15 cellular contexts compared by ENCODE assay signal in genomic region chr16:85307552-85308364, GRCh38.
DNase-seq lines count a peak whose midpoint lies in the region; ATAC-seq and TF ChIP-seq lines count a peak whose summit lies in the region.
"Had no signal": no experiment of that assay in that cellular context is flagged by ENCODE, and none has a peak within 500 bp of the region (broad histone marks: within the 10 kb centered on the region; RNA-seq: fewer than 3 reads in every experiment).

No MANE protein-coding gene starts in this region.

- no peak for TF ChIP-seq RAD21 in neural cell (conservative IDR thresholded peaks at IDR 0.05)

- TF ChIP-seq CTCF in Loucy (conservative IDR thresholded peaks at IDR 0.05; ENCODE audit: low read length) (no peak), dorsolateral prefrontal cortex (IDR thresholded peaks at IDR 0.05 in 54 of 56, conservative IDR thresholded peaks at IDR 0.05 in 2 of 56; ENCODE audit: low read depth in 1 of 56, partially characterized antibody in 56 of 56) (no peak), neural cell (IDR thresholded peaks at IDR 0.05; ENCODE audit: poor library complexity, severe bottlenecking) (no peak), osteocyte (IDR thresholded peaks at IDR 0.05) (no peak)

- H3K27me3 Mint-ChIP-seq in CD4-positive, CD25-positive, alpha-beta regulatory T cell, result peaks cover 5% of the 10 kb centered on the region
- H3K27me3 Mint-ChIP-seq in osteocyte (ENCODE audit: unreplicated experiment), result no peaks in the 10 kb centered on the region

- peaks cover 11 to 83% (median 22%) of the 10 kb centered on the region in 4 donors for H3K4me1 Mint-ChIP-seq in CD4-positive, CD25-positive, alpha-beta regulatory T cell
- peaks cover 31% of the 10 kb centered on the region for H3K4me1 Mint-ChIP-seq in osteocyte (ENCODE audit: unreplicated experiment)

- peak overlapping the region in 3 of 4 donors; percentile 15 to 69 (median 64) for H3K4me3 Mint-ChIP-seq in CD4-positive, CD25-positive, alpha-beta regulatory T cell
- H3K4me3 Mint-ChIP-seq in osteocyte (ENCODE audit: unreplicated experiment), result no peak overlapping the region

- peak overlapping the region; percentile 76 for H3K9ac ChIP-seq in Loucy (ENCODE audit: low read depth, low read length, poor library complexity, severe bottlenecking)
- no peak overlapping the region for H3K9ac ChIP-seq in neural cell (ENCODE audit: low read length)

- H3K27me3 ChIP-seq in CD4-positive, CD25-positive, alpha-beta regulatory T cell (ENCODE audit: control insufficient read depth, insufficient read depth, low read length), result no peaks in the 10 kb centered on the region
- H3K27me3 ChIP-seq in Loucy (ENCODE audit: insufficient read depth, low read length, poor library complexity, severe bottlenecking) (no peaks in the 10 kb centered on the region), dorsolateral prefrontal cortex (peaks cover 0 to 3% (median 0%) of the 10 kb centered on the region in 45 donors), neural cell (ENCODE audit: insufficient read depth, low read depth, low read length) (no peaks in the 10 kb centered on the region)
- H3K27me3 ChIP-seq: ovary had no signal

- intact Hi-C loops in dorsolateral prefrontal cortex (cut with DNase I), result no loop called here

- no peak for TF ChIP-seq EP300 in neural cell (conservative IDR thresholded peaks at IDR 0.05; ENCODE audit: poor library complexity, severe bottlenecking)

- ATAC-seq in CD4-positive, CD25-positive, alpha-beta regulatory T cell (ENCODE audit: low read depth in 2 of 2), result no peak
- no peak for ATAC-seq in GM18498 (IDR thresholded peaks at IDR 0.05; ENCODE audit: unreplicated experiment)
- ATAC-seq: HCT116 had no signal

- no peaks in the 10 kb centered on the region for H3K36me3 Mint-ChIP-seq in CD4-positive, CD25-positive, alpha-beta regulatory T cell
- H3K36me3 Mint-ChIP-seq in osteocyte (ENCODE audit: unreplicated experiment), result no peaks in the 10 kb centered on the region

- H3F3A ChIP-seq in Loucy (ENCODE audit: low read depth) (peaks cover 12% of the 10 kb centered on the region; the same call in 1 of the 2 replicates), neural cell (ENCODE audit: insufficient read depth, low read length, poor library complexity, severe bottlenecking) (no peaks in the 10 kb centered on the region)

- no peaks in the 10 kb centered on the region for H3K9me3 Mint-ChIP-seq in CD4-positive, CD25-positive, alpha-beta regulatory T cell
- no peaks in the 10 kb centered on the region for H3K9me3 Mint-ChIP-seq in osteocyte (ENCODE audit: unreplicated experiment)

- peak overlapping the region; percentile 69 for H3K27ac ChIP-seq in CD4-positive, CD25-positive, alpha-beta regulatory T cell (ENCODE audit: insufficient read depth, low read length, poor library complexity, severe bottlenecking)
- H3K27ac ChIP-seq in dorsolateral prefrontal cortex, result peak overlapping the region in 46 of 59 donors; percentile 3 to 99 (median 94)
- H3K27ac ChIP-seq in neural cell (ENCODE audit: low read length), result peak overlapping the region; percentile 75
- H3K27ac ChIP-seq: ovary had no signal

- H3K79me2 ChIP-seq in Loucy (ENCODE audit: insufficient read depth, low read length) (no peaks in the 10 kb centered on the region), neural cell (replicated peaks; ENCODE audit: insufficient read depth, low read length) (no peaks in the 10 kb centered on the region)

- no peak overlapping the region for H3K4me3 ChIP-seq in CD4-positive, CD25-positive, alpha-beta regulatory T cell (ENCODE audit: low read depth, low read length)
- H3K4me3 ChIP-seq in Loucy (ENCODE audit: low read length, poor library complexity, severe bottlenecking) (no peak overlapping the region), dorsolateral prefrontal cortex (no peak overlapping the region), neural cell (ENCODE audit: low read length) (no peak overlapping the region)
- H3K4me3 ChIP-seq: ovary had no signal

- H3K9me3 ChIP-seq in CD4-positive, CD25-positive, alpha-beta regulatory T cell (ENCODE audit: control insufficient read depth in 2 of 2, low read length in 2 of 2), result no peaks in the 10 kb centered on the region
- H3K9me3 ChIP-seq in Loucy (ENCODE audit: insufficient read depth, low read depth, low read length), result no peaks in the 10 kb centered on the region
- no peaks in the 10 kb centered on the region for H3K9me3 ChIP-seq in neural cell (ENCODE audit: low read length)
- H3K9me3 ChIP-seq: ovary, spleen had no signal

- H3K27ac Mint-ChIP-seq in CD4-positive, CD25-positive, alpha-beta regulatory T cell, result peak overlapping the region; percentile 85 to 90 (median 90)
- H3K27ac Mint-ChIP-seq in osteocyte (ENCODE audit: unreplicated experiment), result no peak overlapping the region

- no peaks in the 10 kb centered on the region for H3K36me3 ChIP-seq in CD4-positive, CD25-positive, alpha-beta regulatory T cell (ENCODE audit: control insufficient read depth, insufficient read depth, low read length)
- H3K36me3 ChIP-seq in Loucy (ENCODE audit: insufficient read depth, low read length), result no peaks in the 10 kb centered on the region
- no peaks in the 10 kb centered on the region for H3K36me3 ChIP-seq in neural cell (ENCODE audit: insufficient read depth, low read length)
- H3K36me3 ChIP-seq: ovary, spleen had no signal

- H2AFZ ChIP-seq in Loucy (ENCODE audit: low read length) (no peak overlapping the region), neural cell (ENCODE audit: low read depth, low read length) (no peak overlapping the region)

- no peak for DNase-seq in CD4-positive, CD25-positive, alpha-beta regulatory T cell
- DNase-seq in dorsolateral prefrontal cortex, result no peak
- no peak for DNase-seq in ACHN
- no peak for DNase-seq in osteocyte (ENCODE audit: extremely low spot score, unreplicated experiment)
- DNase-seq: activated CD4-positive, alpha-beta T cell treated with anti-CD3 and anti-CD28 coated beads, Interleukin-2, amount 50 U/mL, for 48 hours; activated gamma-delta T cell treated with Interleukin-2 at 50 U/mL for 16 hours; midbrain; NCI-H2029; ovary; spleen; T-helper 9 cell had no signal

- H4K20me1 ChIP-seq in Loucy (ENCODE audit: insufficient read depth, low read length, poor library complexity, severe bottlenecking) (no peaks in the 10 kb centered on the region), neural cell (ENCODE audit: insufficient read depth) (no peaks in the 10 kb centered on the region)

- H3K9me2 ChIP-seq in Loucy (replicated peaks; ENCODE audit: low read depth, low read length), result no peaks in the 10 kb centered on the region
- no peaks in the 10 kb centered on the region for H3K9me2 ChIP-seq in neural cell (ENCODE audit: insufficient read depth, low read length)

- peak overlapping the region; percentile 67 for H3K4me2 ChIP-seq in Loucy (ENCODE audit: low read depth, low read length, poor library complexity, severe bottlenecking)
- H3K4me2 ChIP-seq in neural cell (ENCODE audit: low read length), result no peak overlapping the region

- in situ Hi-C loops in ACHN (cut with HindIII; ENCODE audit: low pct_ligation_motif_present, low pct_unique_long_range_greater_than_20kb, low sequenced_read_pairs), result no loop called here

- H3K4me1 ChIP-seq in CD4-positive, CD25-positive, alpha-beta regulatory T cell (ENCODE audit: control insufficient read depth, insufficient read depth, low read length, poor library complexity, severe bottlenecking), result peaks cover 87% of the 10 kb centered on the region
- H3K4me1 ChIP-seq in Loucy (ENCODE audit: insufficient read depth, low read length, poor library complexity, severe bottlenecking), result peaks cover 91% of the 10 kb centered on the region

TF ChIP-seq in neural cell, 6 proteins besides CTCF, POLR2A, EP300 and RAD21:
- no peak for TF ChIP-seq POLR2AphosphoS5 (IDR thresholded peaks at IDR 0.05)
- no peak for TF ChIP-seq SMC3 (conservative IDR thresholded peaks at IDR 0.05; ENCODE audit: poor library complexity)
- no peak for TF ChIP-seq MXI1 (conservative IDR thresholded peaks at IDR 0.05; ENCODE audit: poor library complexity, severe bottlenecking)
- TF ChIP-seq EZH2 (IDR thresholded peaks at IDR 0.05; ENCODE audit: borderline replicate concordance, insufficient read depth, low read length, poor library complexity, severe bottlenecking), result no peak
- no peak for TF ChIP-seq TAF1 (IDR thresholded peaks at IDR 0.05; ENCODE audit: low read depth)
- TF ChIP-seq, protein P1, sequence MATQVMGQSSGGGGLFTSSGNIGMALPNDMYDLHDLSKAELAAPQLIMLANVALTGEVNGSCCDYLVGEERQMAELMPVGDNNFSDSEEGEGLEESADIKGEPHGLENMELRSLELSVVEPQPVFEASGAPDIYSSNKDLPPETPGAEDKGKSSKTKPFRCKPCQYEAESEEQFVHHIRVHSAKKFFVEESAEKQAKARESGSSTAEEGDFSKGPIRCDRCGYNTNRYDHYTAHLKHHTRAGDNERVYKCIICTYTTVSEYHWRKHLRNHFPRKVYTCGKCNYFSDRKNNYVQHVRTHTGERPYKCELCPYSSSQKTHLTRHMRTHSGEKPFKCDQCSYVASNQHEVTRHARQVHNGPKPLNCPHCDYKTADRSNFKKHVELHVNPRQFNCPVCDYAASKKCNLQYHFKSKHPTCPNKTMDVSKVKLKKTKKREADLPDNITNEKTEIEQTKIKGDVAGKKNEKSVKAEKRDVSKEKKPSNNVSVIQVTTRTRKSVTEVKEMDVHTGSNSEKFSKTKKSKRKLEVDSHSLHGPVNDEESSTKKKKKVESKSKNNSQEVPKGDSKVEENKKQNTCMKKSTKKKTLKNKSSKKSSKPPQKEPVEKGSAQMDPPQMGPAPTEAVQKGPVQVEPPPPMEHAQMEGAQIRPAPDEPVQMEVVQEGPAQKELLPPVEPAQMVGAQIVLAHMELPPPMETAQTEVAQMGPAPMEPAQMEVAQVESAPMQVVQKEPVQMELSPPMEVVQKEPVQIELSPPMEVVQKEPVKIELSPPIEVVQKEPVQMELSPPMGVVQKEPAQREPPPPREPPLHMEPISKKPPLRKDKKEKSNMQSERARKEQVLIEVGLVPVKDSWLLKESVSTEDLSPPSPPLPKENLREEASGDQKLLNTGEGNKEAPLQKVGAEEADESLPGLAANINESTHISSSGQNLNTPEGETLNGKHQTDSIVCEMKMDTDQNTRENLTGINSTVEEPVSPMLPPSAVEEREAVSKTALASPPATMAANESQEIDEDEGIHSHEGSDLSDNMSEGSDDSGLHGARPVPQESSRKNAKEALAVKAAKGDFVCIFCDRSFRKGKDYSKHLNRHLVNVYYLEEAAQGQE (IDR thresholded peaks at IDR 0.05; ENCODE audit: borderline replicate concordance), result no peak
